ENCODE assay signal across 1 cellular context in the genomic region with DNA sequence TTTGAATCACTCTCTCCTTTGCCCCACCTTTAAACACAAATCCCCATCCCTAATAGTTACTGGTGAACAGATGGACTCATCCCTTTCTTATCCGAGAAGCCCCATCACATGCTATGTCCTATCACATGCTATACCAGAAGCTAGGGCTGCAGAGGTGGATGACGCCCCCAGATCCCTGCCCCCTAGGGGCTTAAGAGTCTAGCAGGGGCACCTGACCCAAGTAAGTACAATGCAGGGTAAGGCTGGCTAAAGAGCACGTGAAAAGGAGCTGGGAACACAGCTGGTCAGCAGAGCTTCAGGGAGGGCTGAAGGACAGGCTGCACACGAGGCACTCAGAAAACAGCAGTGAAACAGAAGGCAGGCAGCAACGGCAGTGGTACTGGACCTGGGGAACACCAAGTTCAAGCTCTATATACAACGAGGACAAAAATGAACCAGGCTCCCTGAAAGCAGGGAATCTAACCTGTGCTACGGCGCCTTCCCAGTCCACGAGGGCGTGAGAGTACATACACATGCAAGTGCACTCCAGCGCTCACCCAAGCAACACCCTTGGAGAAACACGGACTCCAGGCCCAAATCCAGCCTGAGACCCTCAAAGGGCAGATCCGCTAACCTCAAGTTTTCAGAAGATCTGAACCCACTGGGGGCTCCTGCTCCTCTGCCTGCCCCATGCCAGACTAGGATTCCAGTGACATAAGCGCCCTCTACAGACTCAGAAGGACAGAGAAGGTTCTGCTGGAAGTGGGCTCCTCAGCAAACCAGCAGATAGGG.
TF ChIP-seq lines count a peak whose summit lies in the region.

No MANE protein-coding gene starts in this region.

TF ChIP-seq in K562, 482 proteins besides CTCF, POLR2A, EP300 and RAD21:
- TF ChIP-seq, protein P1, sequence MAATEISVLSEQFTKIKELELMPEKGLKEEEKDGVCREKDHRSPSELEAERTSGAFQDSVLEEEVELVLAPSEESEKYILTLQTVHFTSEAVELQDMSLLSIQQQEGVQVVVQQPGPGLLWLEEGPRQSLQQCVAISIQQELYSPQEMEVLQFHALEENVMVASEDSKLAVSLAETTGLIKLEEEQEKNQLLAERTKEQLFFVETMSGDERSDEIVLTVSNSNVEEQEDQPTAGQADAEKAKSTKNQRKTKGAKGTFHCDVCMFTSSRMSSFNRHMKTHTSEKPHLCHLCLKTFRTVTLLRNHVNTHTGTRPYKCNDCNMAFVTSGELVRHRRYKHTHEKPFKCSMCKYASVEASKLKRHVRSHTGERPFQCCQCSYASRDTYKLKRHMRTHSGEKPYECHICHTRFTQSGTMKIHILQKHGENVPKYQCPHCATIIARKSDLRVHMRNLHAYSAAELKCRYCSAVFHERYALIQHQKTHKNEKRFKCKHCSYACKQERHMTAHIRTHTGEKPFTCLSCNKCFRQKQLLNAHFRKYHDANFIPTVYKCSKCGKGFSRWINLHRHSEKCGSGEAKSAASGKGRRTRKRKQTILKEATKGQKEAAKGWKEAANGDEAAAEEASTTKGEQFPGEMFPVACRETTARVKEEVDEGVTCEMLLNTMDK (IDR thresholded peaks at IDR 0.05; ENCODE audit: borderline replicate concordance, insufficient read depth, low read depth, low read length, poor library complexity, severe bottlenecking), result peak; percentile 30
- TF ChIP-seq, protein P2, sequence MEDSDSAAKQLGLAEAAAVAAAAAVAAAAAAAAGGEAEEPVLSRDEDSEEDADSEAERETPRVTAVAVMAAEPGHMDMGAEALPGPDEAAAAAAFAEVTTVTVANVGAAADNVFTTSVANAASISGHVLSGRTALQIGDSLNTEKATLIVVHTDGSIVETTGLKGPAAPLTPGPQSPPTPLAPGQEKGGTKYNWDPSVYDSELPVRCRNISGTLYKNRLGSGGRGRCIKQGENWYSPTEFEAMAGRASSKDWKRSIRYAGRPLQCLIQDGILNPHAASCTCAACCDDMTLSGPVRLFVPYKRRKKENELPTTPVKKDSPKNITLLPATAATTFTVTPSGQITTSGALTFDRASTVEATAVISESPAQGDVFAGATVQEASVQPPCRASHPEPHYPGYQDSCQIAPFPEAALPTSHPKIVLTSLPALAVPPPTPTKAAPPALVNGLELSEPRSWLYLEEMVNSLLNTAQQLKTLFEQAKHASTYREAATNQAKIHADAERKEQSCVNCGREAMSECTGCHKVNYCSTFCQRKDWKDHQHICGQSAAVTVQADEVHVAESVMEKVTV (CRISPR knock-in tag; IDR thresholded peaks at IDR 0.05), result peak; percentile 28; the same call in 1 of the 2 replicates
- no peak for TF ChIP-seq ZNF436 (CRISPR knock-in tag; IDR thresholded peaks at IDR 0.05)
